Comparison of ENCODE assay signal across 9 cellular contexts in genomic region chr1:167627615-167627864, GRCh38. TPM values are rescaled to one million over a fixed set of nuclear protein-coding genes. Genes with fewer than 3 reads are reported as not detected.
DNase-seq lines count a peak whose midpoint lies in the region; ATAC-seq lines count a peak whose summit lies in the region.
"Had no signal": no experiment of that assay in that cellular context is flagged by ENCODE, and none has a peak within 500 bp of the region (broad histone marks: within the 10 kb centered on the region; RNA-seq: fewer than 3 reads in every experiment).

No MANE protein-coding gene starts in this region.

- peak; percentile 54 for DNase-seq in activated CD4-positive, alpha-beta memory T cell treated with anti-CD3 and anti-CD28 coated beads, Interleukin-2, amount 10 ng/mL, durations not matched to agents 7 days and 5 days
- no peak for DNase-seq in natural killer cell treated with Interleukin-12 subunit alpha and Interleukin-12 subunit beta and Interleukin-15 and Interleukin-18, amount 100 ng/mL, for 72 hours (ENCODE audit: low spot score)
- DNase-seq in NCI-H226 (no peak), NCI-H187 (lab: John Stamatoyannopoulos, UW) (no peak), dermis blood vessel endothelial cell (no peak), posterior cingulate gyrus (no peak)
- DNase-seq: NCI-H2081 treated with DMSO at 0.1 percent for 48 hours had no signal

- no peaks in the 10 kb centered on the region for H3K27me3 Mint-ChIP-seq in activated CD4-positive, alpha-beta memory T cell treated with anti-CD3 and anti-CD28 coated beads, Interleukin-2, amount 10 ng/mL, durations not matched to agents 7 days and 5 days
- no peaks in the 10 kb centered on the region for H3K27me3 Mint-ChIP-seq in natural killer cell treated with Interleukin-12 subunit alpha and Interleukin-12 subunit beta and Interleukin-15 and Interleukin-18, amount 100 ng/mL, for 72 hours

- peak overlapping the region; percentile 87 for H3K4me3 Mint-ChIP-seq in activated CD4-positive, alpha-beta memory T cell treated with anti-CD3 and anti-CD28 coated beads, Interleukin-2, amount 10 ng/mL, durations not matched to agents 7 days and 5 days
- peak overlapping the region; percentile 95 for H3K4me3 Mint-ChIP-seq in natural killer cell treated with Interleukin-12 subunit alpha and Interleukin-12 subunit beta and Interleukin-15 and Interleukin-18, amount 100 ng/mL, for 72 hours

- ATAC-seq in GM18909 (IDR thresholded peaks at IDR 0.05; ENCODE audit: poor library complexity, unreplicated experiment) (peak; percentile 22), HG03045 (IDR thresholded peaks at IDR 0.05; ENCODE audit: unreplicated experiment) (peak; percentile 4)
- ATAC-seq in natural killer cell treated with Interleukin-12 subunit alpha and Interleukin-12 subunit beta and Interleukin-15 and Interleukin-18, amount 100 ng/mL, for 72 hours, result peak; percentile 29 to 39

- peaks cover 43% of the 10 kb centered on the region for H3K36me3 Mint-ChIP-seq in activated CD4-positive, alpha-beta memory T cell treated with anti-CD3 and anti-CD28 coated beads, Interleukin-2, amount 10 ng/mL, durations not matched to agents 7 days and 5 days (ENCODE audit: low read depth)
- H3K36me3 Mint-ChIP-seq in natural killer cell treated with Interleukin-12 subunit alpha and Interleukin-12 subunit beta and Interleukin-15 and Interleukin-18, amount 100 ng/mL, for 72 hours, result peaks cover 11% of the 10 kb centered on the region

- CTCF ChIA-PET in activated CD4-positive, alpha-beta memory T cell treated with anti-CD3 and anti-CD28 coated beads, Interleukin-2, amount 10 ng/mL, durations not matched to agents 7 days and 5 days (lab: Charles Lee), result interaction anchor here (0.6 to 3.9 kb wide), 9 partner anchors 9 to 407 kb away, joined by 3 to 48 read pairs (median 4); partner anchors contain the start of gene POU2F1

- POLR2A ChIA-PET in activated CD4-positive, alpha-beta memory T cell treated with anti-CD3 and anti-CD28 coated beads, Interleukin-2, amount 10 ng/mL, durations not matched to agents 7 days and 5 days (lab: Charles Lee), result interaction anchor here (0.5 to 13.0 kb wide), 18 partner anchors 10 to 1858 kb away, joined by 3 to 189 read pairs (median 9); partner anchors contain the start of genes CD247, DCAF6, MPC2 and POU2F1

- peaks cover 8% of the 10 kb centered on the region for H3K9me3 Mint-ChIP-seq in activated CD4-positive, alpha-beta memory T cell treated with anti-CD3 and anti-CD28 coated beads, Interleukin-2, amount 10 ng/mL, durations not matched to agents 7 days and 5 days
- no peaks in the 10 kb centered on the region for H3K9me3 Mint-ChIP-seq in natural killer cell treated with Interleukin-12 subunit alpha and Interleukin-12 subunit beta and Interleukin-15 and Interleukin-18, amount 100 ng/mL, for 72 hours

- intact Hi-C loops in posterior cingulate gyrus (cut with DNase I), result no loop called here

- H3K27ac Mint-ChIP-seq in activated CD4-positive, alpha-beta memory T cell treated with anti-CD3 and anti-CD28 coated beads, Interleukin-2, amount 10 ng/mL, durations not matched to agents 7 days and 5 days, result peak overlapping the region; percentile 97
- peak overlapping the region; percentile 91 to 97 for H3K27ac Mint-ChIP-seq in natural killer cell treated with Interleukin-12 subunit alpha and Interleukin-12 subunit beta and Interleukin-15 and Interleukin-18, amount 100 ng/mL, for 72 hours

- peaks cover 58% of the 10 kb centered on the region for H3K4me1 Mint-ChIP-seq in activated CD4-positive, alpha-beta memory T cell treated with anti-CD3 and anti-CD28 coated beads, Interleukin-2, amount 10 ng/mL, durations not matched to agents 7 days and 5 days
- peaks cover 54 to 55% of the 10 kb centered on the region in 2 donors for H3K4me1 Mint-ChIP-seq in natural killer cell treated with Interleukin-12 subunit alpha and Interleukin-12 subunit beta and Interleukin-15 and Interleukin-18, amount 100 ng/mL, for 72 hours (ENCODE audit: low read depth in 2 of 2)

RNA-seq across cellular contexts. Expression of gene RCSD1, which starts 2.5 kb away (rescaled TPM):
- 100 to 1,000 TPM; 155 to 158 TPM for total RNA-seq in activated CD4-positive, alpha-beta memory T cell treated with anti-CD3 and anti-CD28 coated beads, Interleukin-2, amount 10 ng/mL, durations not matched to agents 7 days and 5 days
- total RNA-seq in natural killer cell treated with Interleukin-12 subunit alpha and Interleukin-12 subunit beta and Interleukin-15 and Interleukin-18, amount 100 ng/mL, for 72 hours, result 10 to 100 TPM; 30.3 to 30.9 TPM
- 49.2 and 55.7 TPM in 2 replicates for total RNA-seq in dermis blood vessel endothelial cell
